8 cellular contexts compared by ENCODE assay signal in genomic region chr10:97632949-97633884, GRCh38. TPM values are rescaled to one million over a fixed set of nuclear protein-coding genes. Genes with fewer than 3 reads are reported as not detected.
DNase-seq lines count a peak whose midpoint lies in the region; ATAC-seq, FAIRE-seq and TF ChIP-seq lines count a peak whose summit lies in the region.

TSS of gene MORN4 (minus strand) at chr10:97633500. CDS start at chr10:97619653, 13,847 bp downstream.

- peaks cover 26% of the 10 kb centered on the region for H3K4me1 ChIP-seq in HepG2 (ENCODE audit: insufficient read depth, low read length)

- no peaks in the 10 kb centered on the region for H3K36me3 ChIP-seq in HepG2 (replicated peaks in 1 of 2; ENCODE audit: control insufficient read depth in 1 of 2, insufficient read depth in 2 of 2, low read length in 2 of 2)

- intact Hi-C loops in HepG2 (cut with micrococcal nuclease; ENCODE audit: unreplicated experiment): no loop called here

- POLR2A ChIA-PET in HepG2 (lab: Yijun Ruan, JAX): interaction anchor here (0.8 to 1.2 kb wide), 2 partner anchors 49 to 103 kb away, joined by 4 to 5 read pairs; partner anchors contain the start of genes HOGA1 and ZFYVE27

- peak within 1 kb of the TSS; percentile 92 for H2AFZ ChIP-seq in HepG2 (ENCODE audit: low read length)

- in situ Hi-C loops in HepG2 (cut with HindIII; ENCODE audit: extremely low pct_ligation_motif_present, low pct_unique_long_range_greater_than_20kb): no loop called here

- peak within 1 kb of the TSS; percentile 53 for H3K27ac ChIP-seq in HepG2 (ENCODE audit: extremely low read length, insufficient read depth, low read length)

- CTCF ChIA-PET in HepG2 (lab: Yijun Ruan, JAX; ENCODE audit: low intra/inter-chr PET ratio, low total read pairs): no interaction called here

- TF ChIP-seq RAD21 in HepG2 (CRISPR knock-in tag; IDR thresholded peaks at IDR 0.05): no peak

- TF ChIP-seq EP300 in HepG2 (IDR thresholded peaks at IDR 0.05; ENCODE audit: low read depth in 2 of 2, low read length in 2 of 2) (no peak), HepG2 (CRISPR knock-in tag; IDR thresholded peaks at IDR 0.05; ENCODE audit: borderline replicate concordance) (no peak)

- peak within 1 kb of the TSS; percentile 66 for H3K9ac ChIP-seq in HepG2 (ENCODE audit: insufficient read depth, low read depth, low read length)

- H3K4me3 ChIP-seq in HepG2 (replicated peaks in 1 of 3; ENCODE audit: insufficient read depth in 1 of 3, low read depth in 2 of 3, low read length in 3 of 3): peak within 1 kb of the TSS; percentile 59 to 81 (median 78)

- FAIRE-seq in HepG2 (lab: Jason Lieb, UNC): peak; percentile 65

- H3K4me2 ChIP-seq in HepG2 (ENCODE audit: low read depth, low read length): peak within 1 kb of the TSS; percentile 74

- H3K9me3 ChIP-seq in HepG2 (ENCODE audit: low read length): no peaks in the 10 kb centered on the region

- 28% methylated on average over 25 of the region's 62 CpGs for WGBS in HepG2 (ENCODE audit: low lambda C conversion rate)

- H4K20me1 ChIP-seq in HepG2 (ENCODE audit: insufficient read depth, low read length): no peaks in the 10 kb centered on the region

- peak; percentile 52 for DNase-seq in AML-193 (lab: John Stamatoyannopoulos, UW)
- DNase-seq in GM19238 (ENCODE audit: insufficient read length, low spot score): peak; percentile 87
- DNase-seq in NCI-H526 (lab: John Stamatoyannopoulos, UW): peak; percentile 85 to 94
- peak; percentile 90 to 92 for DNase-seq in activated CD4-positive, alpha-beta T cell treated with anti-CD3 and anti-CD28 coated beads, Interleukin-2, amount 50 U/mL, for 48 hours
- peak; percentile 95 for DNase-seq in dermis blood vessel endothelial cell
- DNase-seq in HepG2 (ENCODE audit: low spot score): peak; percentile 88
- peak; percentile 79 for DNase-seq in stimulated activated CD4-positive, alpha-beta T cell treated with anti-CD3 and anti-CD28 coated beads, Interleukin-2, amount 100 ng/mL, for 4 hours (ENCODE audit: low read depth)

- H3K79me2 ChIP-seq in HepG2 (ENCODE audit: insufficient read depth, low read length): no peaks in the 10 kb centered on the region

- TF ChIP-seq CTCF in HepG2 (CRISPR knock-in tag; IDR thresholded peaks at IDR 0.05): no peak

- ATAC-seq in HG03432 (IDR thresholded peaks at IDR 0.05; ENCODE audit: unreplicated experiment) (peak; percentile 99), HepG2 (peak; percentile 99)

- TSS peak; percentile 78 for BruUV-seq in HepG2 (replicated peaks; lab: Mats Ljungman, UMichigan)

- no peaks in the 10 kb centered on the region for H3K27me3 ChIP-seq in HepG2 (ENCODE audit: control insufficient read depth in 1 of 2, insufficient read depth in 2 of 2, low read length in 2 of 2)

- TF ChIP-seq POLR2A in HepG2 (IDR thresholded peaks at IDR 0.05; ENCODE audit: insufficient read depth in 1 of 2, low read depth in 2 of 2, low read length in 2 of 2): peak; percentile 17 to 46; a peak in 1 of 4 replicates

TF ChIP-seq in HepG2, 621 proteins besides CTCF, POLR2A, EP300 and RAD21 (continues in another document):
- TF ChIP-seq AHR (CRISPR knock-in tag; IDR thresholded peaks at IDR 0.05) (no peak), GABPA (IDR thresholded peaks at IDR 0.05; ENCODE audit: low read depth, low read length) (no peak), GABPA (CRISPR knock-in tag; IDR thresholded peaks at IDR 0.05; ENCODE audit: low read depth) (0 out of 2 replicates have a peak, but pooled peaks have one; percentile 15), RARA (CRISPR knock-in tag; IDR thresholded peaks at IDR 0.05) (no peak), HBP1 (CRISPR knock-in tag; IDR thresholded peaks at IDR 0.05; ENCODE audit: low read depth) (no peak), ARNT2 (CRISPR knock-in tag; IDR thresholded peaks at IDR 0.05; ENCODE audit: low read depth) (peak; percentile 48; the same call in 1 of the 2 replicates), ZNF574 (CRISPR knock-in tag; IDR thresholded peaks at IDR 0.05) (peak; percentile 44; the same call in 1 of the 2 replicates), HINFP (CRISPR knock-in tag; IDR thresholded peaks at IDR 0.05; ENCODE audit: low read depth) (no peak; the same call in 1 of the 2 replicates), ZSCAN12 (CRISPR knock-in tag; IDR thresholded peaks at IDR 0.05) (no peak), ZBTB7B (CRISPR knock-in tag; IDR thresholded peaks at IDR 0.05) (peak; percentile 76)
- TF ChIP-seq, protein P1, sequence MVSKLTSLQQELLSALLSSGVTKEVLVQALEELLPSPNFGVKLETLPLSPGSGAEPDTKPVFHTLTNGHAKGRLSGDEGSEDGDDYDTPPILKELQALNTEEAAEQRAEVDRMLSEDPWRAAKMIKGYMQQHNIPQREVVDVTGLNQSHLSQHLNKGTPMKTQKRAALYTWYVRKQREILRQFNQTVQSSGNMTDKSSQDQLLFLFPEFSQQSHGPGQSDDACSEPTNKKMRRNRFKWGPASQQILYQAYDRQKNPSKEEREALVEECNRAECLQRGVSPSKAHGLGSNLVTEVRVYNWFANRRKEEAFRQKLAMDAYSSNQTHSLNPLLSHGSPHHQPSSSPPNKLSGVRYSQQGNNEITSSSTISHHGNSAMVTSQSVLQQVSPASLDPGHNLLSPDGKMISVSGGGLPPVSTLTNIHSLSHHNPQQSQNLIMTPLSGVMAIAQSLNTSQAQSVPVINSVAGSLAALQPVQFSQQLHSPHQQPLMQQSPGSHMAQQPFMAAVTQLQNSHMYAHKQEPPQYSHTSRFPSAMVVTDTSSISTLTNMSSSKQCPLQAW (CRISPR knock-in tag; IDR thresholded peaks at IDR 0.05): peak; percentile 80

RNA-seq across cellular contexts. Expression of gene MORN4, which starts in this region (rescaled TPM):
- total RNA-seq in dermis blood vessel endothelial cell: 0.98 and 3.6 TPM in 2 replicates
- 3.4 and 4.2 TPM in 2 replicates for total RNA-seq in HepG2 (2016; rRNA removed; fragmentation: Illumina TruSeq; extraction: Trizol)
- total RNA-seq in HepG2 (2016; cell fraction: cytosol; rRNA removed; fragmentation: Illumina TruSeq; extraction: Trizol; ENCODE audit: low read depth): 3.2 and 5.3 TPM in 2 replicates
- total RNA-seq in HepG2 (2016; cell fraction: insoluble cytoplasmic fraction; rRNA removed; fragmentation: Illumina TruSeq; extraction: Trizol): 4.6 and 5.2 TPM in 2 replicates
- total RNA-seq in HepG2 (2016; cell fraction: membrane; rRNA removed; fragmentation: Illumina TruSeq; extraction: Trizol): 6.1 and 6.3 TPM in 2 replicates
- 1.6 and 3.0 TPM in 2 replicates for total RNA-seq in HepG2 (2016; cell fraction: nucleus; rRNA removed; fragmentation: Illumina TruSeq; extraction: Trizol)
- 9.1 and 10.8 TPM in 2 replicates for polyA plus RNA-seq in HepG2 (2011; rRNA removed)
- 7.3 and 11.8 TPM in 2 replicates for polyA plus RNA-seq in HepG2 (2011; cell fraction: cytosol; rRNA removed)
- 4.4 and 5.7 TPM in 2 replicates for polyA plus RNA-seq in HepG2 (2011; cell fraction: nucleus; rRNA removed)
- 7.4 and 10.4 TPM in 2 replicates for polyA plus RNA-seq in HepG2 (2012)
- 7.7 and 8.5 TPM in 2 replicates for polyA plus RNA-seq in HepG2 (2016; cell fraction: cytosol; fragmentation: Illumina TruSeq; extraction: Trizol; ENCODE audit: low read depth)
- 9.6 and 10.3 TPM in 2 replicates for polyA plus RNA-seq in HepG2 (2016; cell fraction: insoluble cytoplasmic fraction; fragmentation: Illumina TruSeq; extraction: Trizol; ENCODE audit: low read depth)
- 9.0 and 9.4 TPM in 2 replicates for polyA plus RNA-seq in HepG2 (2016; cell fraction: membrane; fragmentation: Illumina TruSeq; extraction: Trizol; ENCODE audit: low read depth)
- polyA plus RNA-seq in HepG2 (2016; cell fraction: nucleus; fragmentation: Illumina TruSeq; extraction: Trizol; ENCODE audit: insufficient read depth, low read depth): 7.8 and 8.8 TPM in 2 replicates
- 2.2 and 3.4 TPM in 2 replicates for polyA minus RNA-seq in HepG2 (2011; rRNA and poly(A)+ RNA removed; ENCODE audit: low replicate concordance)
- polyA minus RNA-seq in HepG2 (2011; cell fraction: cytosol; rRNA and poly(A)+ RNA removed): 1.2 and 2.5 TPM in 2 replicates
- 2.9 and 3.7 TPM in 2 replicates for polyA minus RNA-seq in HepG2 (2011; cell fraction: nucleus; rRNA and poly(A)+ RNA removed)

Comparison
In these comparisons a context has a peak if more than half of its experiments do, and no peak if none do; other contexts are left out.
1. Peak in every context shown above with its lines: DNase-seq, ATAC-seq, H3K4me3 ChIP-seq and H3K27ac ChIP-seq.